ENCODE assay signal across 1 cellular context in the genomic region with DNA sequence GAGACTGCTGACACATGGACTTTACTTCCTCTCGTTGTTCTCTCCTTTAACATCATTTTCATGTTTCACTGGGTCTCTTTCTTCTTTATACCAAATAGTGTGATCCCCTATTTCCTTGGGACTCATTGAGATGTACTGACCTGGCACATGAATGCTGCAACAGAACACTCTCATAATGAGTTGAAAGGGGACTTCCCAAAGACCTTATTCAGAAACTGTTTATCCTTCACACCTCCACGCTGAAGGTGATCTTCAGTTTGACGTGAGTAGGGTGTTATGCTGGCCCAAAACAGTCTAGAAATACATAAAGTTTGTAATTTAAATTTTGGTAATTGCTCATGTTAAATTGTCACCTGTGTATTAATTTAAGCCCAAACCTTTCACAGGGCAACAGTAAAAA.
A peak's percentile ranks its signal among the peaks of the same experiment; 100 is the strongest.
TF ChIP-seq lines count a peak whose summit lies in the region.

No MANE protein-coding gene starts in this region.

TF ChIP-seq in GM12878, 131 proteins besides CTCF, POLR2A, EP300 and RAD21 (continued from another document and continues in another):
- TF ChIP-seq, protein P1, sequence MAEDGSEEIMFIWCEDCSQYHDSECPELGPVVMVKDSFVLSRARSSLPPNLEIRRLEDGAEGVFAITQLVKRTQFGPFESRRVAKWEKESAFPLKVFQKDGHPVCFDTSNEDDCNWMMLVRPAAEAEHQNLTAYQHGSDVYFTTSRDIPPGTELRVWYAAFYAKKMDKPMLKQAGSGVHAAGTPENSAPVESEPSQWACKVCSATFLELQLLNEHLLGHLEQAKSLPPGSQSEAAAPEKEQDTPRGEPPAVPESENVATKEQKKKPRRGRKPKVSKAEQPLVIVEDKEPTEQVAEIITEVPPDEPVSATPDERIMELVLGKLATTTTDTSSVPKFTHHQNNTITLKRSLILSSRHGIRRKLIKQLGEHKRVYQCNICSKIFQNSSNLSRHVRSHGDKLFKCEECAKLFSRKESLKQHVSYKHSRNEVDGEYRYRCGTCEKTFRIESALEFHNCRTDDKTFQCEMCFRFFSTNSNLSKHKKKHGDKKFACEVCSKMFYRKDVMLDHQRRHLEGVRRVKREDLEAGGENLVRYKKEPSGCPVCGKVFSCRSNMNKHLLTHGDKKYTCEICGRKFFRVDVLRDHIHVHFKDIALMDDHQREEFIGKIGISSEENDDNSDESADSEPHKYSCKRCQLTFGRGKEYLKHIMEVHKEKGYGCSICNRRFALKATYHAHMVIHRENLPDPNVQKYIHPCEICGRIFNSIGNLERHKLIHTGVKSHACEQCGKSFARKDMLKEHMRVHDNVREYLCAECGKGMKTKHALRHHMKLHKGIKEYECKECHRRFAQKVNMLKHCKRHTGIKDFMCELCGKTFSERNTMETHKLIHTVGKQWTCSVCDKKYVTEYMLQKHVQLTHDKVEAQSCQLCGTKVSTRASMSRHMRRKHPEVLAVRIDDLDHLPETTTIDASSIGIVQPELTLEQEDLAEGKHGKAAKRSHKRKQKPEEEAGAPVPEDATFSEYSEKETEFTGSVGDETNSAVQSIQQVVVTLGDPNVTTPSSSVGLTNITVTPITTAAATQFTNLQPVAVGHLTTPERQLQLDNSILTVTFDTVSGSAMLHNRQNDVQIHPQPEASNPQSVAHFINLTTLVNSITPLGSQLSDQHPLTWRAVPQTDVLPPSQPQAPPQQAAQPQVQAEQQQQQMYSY (CRISPR knock-in tag; IDR thresholded peaks at IDR 0.05): no peak
- TF ChIP-seq MTA2 (IDR thresholded peaks at IDR 0.05; ENCODE audit: low read depth): peak; percentile 59; the same call in 1 of the 2 replicates
- no peak for TF ChIP-seq POLR2AphosphoS5 (IDR thresholded peaks at IDR 0.05; ENCODE audit: low read length)
- TF ChIP-seq NFIC (IDR thresholded peaks at IDR 0.05; ENCODE audit: low read depth, low read length): no peak
- no peak for TF ChIP-seq LARP7 (IDR thresholded peaks at IDR 0.05)
- TF ChIP-seq, protein P2, sequence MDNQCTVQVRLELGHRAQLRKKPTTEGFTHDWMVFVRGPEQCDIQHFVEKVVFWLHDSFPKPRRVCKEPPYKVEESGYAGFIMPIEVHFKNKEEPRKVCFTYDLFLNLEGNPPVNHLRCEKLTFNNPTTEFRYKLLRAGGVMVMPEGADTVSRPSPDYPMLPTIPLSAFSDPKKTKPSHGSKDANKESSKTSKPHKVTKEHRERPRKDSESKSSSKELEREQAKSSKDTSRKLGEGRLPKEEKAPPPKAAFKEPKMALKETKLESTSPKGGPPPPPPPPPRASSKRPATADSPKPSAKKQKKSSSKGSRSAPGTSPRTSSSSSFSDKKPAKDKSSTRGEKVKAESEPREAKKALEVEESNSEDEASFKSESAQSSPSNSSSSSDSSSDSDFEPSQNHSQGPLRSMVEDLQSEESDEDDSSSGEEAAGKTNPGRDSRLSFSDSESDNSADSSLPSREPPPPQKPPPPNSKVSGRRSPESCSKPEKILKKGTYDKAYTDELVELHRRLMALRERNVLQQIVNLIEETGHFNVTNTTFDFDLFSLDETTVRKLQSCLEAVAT (IDR thresholded peaks at IDR 0.05): no peak
- TF ChIP-seq, protein P3, sequence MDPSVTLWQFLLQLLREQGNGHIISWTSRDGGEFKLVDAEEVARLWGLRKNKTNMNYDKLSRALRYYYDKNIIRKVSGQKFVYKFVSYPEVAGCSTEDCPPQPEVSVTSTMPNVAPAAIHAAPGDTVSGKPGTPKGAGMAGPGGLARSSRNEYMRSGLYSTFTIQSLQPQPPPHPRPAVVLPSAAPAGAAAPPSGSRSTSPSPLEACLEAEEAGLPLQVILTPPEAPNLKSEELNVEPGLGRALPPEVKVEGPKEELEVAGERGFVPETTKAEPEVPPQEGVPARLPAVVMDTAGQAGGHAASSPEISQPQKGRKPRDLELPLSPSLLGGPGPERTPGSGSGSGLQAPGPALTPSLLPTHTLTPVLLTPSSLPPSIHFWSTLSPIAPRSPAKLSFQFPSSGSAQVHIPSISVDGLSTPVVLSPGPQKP (IDR thresholded peaks at IDR 0.05; ENCODE audit: low read depth, low read length): no peak
- no peak for TF ChIP-seq WRNIP1 (IDR thresholded peaks at IDR 0.05; ENCODE audit: borderline replicate concordance, low read depth, low read length)
- TF ChIP-seq FOXM1 (IDR thresholded peaks at IDR 0.05; ENCODE audit: low read depth, low read length): no peak
- TF ChIP-seq ZSCAN29 (IDR thresholded peaks at IDR 0.05): no peak
- TF ChIP-seq, protein P4, sequence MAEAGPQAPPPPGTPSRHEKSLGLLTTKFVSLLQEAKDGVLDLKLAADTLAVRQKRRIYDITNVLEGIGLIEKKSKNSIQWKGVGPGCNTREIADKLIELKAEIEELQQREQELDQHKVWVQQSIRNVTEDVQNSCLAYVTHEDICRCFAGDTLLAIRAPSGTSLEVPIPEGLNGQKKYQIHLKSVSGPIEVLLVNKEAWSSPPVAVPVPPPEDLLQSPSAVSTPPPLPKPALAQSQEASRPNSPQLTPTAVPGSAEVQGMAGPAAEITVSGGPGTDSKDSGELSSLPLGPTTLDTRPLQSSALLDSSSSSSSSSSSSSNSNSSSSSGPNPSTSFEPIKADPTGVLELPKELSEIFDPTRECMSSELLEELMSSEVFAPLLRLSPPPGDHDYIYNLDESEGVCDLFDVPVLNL (IDR thresholded peaks at IDR 0.05; ENCODE audit: low read depth, low read length): no peak
- TF ChIP-seq TBL1XR1 (IDR thresholded peaks at IDR 0.05; ENCODE audit: low read depth, low read length): no peak
- TF ChIP-seq CREM (IDR thresholded peaks at IDR 0.05; ENCODE audit: low read depth): peak; percentile 36; the same call in 1 of the 2 replicates
- TF ChIP-seq, protein P5, sequence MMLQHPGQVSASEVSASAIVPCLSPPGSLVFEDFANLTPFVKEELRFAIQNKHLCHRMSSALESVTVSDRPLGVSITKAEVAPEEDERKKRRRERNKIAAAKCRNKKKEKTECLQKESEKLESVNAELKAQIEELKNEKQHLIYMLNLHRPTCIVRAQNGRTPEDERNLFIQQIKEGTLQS (IDR thresholded peaks at IDR 0.05; ENCODE audit: borderline replicate concordance, extremely low read depth, low read depth, low read length): no peak
- no peak for TF ChIP-seq EED (IDR thresholded peaks at IDR 0.05; ENCODE audit: low read depth)
- TF ChIP-seq PAX5 (IDR thresholded peaks at IDR 0.05; ENCODE audit: borderline replicate concordance, low read depth, low read length): no peak
- TF ChIP-seq ZNF622 (IDR thresholded peaks at IDR 0.05): no peak
- no peak for TF ChIP-seq ZNF274 (IDR thresholded peaks at IDR 0.05; ENCODE audit: insufficient read depth, insufficient read length)
- TF ChIP-seq CREB1 (IDR thresholded peaks at IDR 0.05; ENCODE audit: low read depth): no peak
- TF ChIP-seq RELA (IDR thresholded peaks at IDR 0.05; ENCODE audit: borderline replicate concordance, partially characterized antibody): peak; percentile 45
- TF ChIP-seq TARDBP (IDR thresholded peaks at IDR 0.05; ENCODE audit: borderline replicate concordance): no peak
- TF ChIP-seq, protein P6, sequence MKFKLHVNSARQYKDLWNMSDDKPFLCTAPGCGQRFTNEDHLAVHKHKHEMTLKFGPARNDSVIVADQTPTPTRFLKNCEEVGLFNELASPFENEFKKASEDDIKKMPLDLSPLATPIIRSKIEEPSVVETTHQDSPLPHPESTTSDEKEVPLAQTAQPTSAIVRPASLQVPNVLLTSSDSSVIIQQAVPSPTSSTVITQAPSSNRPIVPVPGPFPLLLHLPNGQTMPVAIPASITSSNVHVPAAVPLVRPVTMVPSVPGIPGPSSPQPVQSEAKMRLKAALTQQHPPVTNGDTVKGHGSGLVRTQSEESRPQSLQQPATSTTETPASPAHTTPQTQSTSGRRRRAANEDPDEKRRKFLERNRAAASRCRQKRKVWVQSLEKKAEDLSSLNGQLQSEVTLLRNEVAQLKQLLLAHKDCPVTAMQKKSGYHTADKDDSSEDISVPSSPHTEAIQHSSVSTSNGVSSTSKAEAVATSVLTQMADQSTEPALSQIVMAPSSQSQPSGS (IDR thresholded peaks at IDR 0.05; ENCODE audit: low read length): no peak
- TF ChIP-seq TCF3 (IDR thresholded peaks at IDR 0.05; ENCODE audit: borderline replicate concordance, insufficient read depth, low read depth, low read length): no peak
- TF ChIP-seq MTA3 (IDR thresholded peaks at IDR 0.05; ENCODE audit: borderline replicate concordance, low read length): no peak
- TF ChIP-seq IKZF1 (conservative IDR thresholded peaks at IDR 0.05): no peak; the same call in 1 of the 2 replicates
- TF ChIP-seq BHLHE40 (IDR thresholded peaks at IDR 0.05; ENCODE audit: borderline replicate concordance in 1 of 2, low read depth in 2 of 2, low read length in 1 of 2): peak in 1 of 2 experiments; percentile 43; a peak in 1 of 4 replicates
- TF ChIP-seq, protein P7, sequence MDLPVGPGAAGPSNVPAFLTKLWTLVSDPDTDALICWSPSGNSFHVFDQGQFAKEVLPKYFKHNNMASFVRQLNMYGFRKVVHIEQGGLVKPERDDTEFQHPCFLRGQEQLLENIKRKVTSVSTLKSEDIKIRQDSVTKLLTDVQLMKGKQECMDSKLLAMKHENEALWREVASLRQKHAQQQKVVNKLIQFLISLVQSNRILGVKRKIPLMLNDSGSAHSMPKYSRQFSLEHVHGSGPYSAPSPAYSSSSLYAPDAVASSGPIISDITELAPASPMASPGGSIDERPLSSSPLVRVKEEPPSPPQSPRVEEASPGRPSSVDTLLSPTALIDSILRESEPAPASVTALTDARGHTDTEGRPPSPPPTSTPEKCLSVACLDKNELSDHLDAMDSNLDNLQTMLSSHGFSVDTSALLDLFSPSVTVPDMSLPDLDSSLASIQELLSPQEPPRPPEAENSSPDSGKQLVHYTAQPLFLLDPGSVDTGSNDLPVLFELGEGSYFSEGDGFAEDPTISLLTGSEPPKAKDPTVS (IDR thresholded peaks at IDR 0.05; ENCODE audit: low read depth, low read length): no peak
- TF ChIP-seq, protein P8, sequence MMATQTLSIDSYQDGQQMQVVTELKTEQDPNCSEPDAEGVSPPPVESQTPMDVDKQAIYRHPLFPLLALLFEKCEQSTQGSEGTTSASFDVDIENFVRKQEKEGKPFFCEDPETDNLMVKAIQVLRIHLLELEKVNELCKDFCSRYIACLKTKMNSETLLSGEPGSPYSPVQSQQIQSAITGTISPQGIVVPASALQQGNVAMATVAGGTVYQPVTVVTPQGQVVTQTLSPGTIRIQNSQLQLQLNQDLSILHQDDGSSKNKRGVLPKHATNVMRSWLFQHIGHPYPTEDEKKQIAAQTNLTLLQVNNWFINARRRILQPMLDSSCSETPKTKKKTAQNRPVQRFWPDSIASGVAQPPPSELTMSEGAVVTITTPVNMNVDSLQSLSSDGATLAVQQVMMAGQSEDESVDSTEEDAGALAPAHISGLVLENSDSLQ (IDR thresholded peaks at IDR 0.05): no peak
- TF ChIP-seq DPF2 (IDR thresholded peaks at IDR 0.05): 0 out of 2 replicates have a peak, but pooled peaks have one; percentile 17
- TF ChIP-seq, protein P9, sequence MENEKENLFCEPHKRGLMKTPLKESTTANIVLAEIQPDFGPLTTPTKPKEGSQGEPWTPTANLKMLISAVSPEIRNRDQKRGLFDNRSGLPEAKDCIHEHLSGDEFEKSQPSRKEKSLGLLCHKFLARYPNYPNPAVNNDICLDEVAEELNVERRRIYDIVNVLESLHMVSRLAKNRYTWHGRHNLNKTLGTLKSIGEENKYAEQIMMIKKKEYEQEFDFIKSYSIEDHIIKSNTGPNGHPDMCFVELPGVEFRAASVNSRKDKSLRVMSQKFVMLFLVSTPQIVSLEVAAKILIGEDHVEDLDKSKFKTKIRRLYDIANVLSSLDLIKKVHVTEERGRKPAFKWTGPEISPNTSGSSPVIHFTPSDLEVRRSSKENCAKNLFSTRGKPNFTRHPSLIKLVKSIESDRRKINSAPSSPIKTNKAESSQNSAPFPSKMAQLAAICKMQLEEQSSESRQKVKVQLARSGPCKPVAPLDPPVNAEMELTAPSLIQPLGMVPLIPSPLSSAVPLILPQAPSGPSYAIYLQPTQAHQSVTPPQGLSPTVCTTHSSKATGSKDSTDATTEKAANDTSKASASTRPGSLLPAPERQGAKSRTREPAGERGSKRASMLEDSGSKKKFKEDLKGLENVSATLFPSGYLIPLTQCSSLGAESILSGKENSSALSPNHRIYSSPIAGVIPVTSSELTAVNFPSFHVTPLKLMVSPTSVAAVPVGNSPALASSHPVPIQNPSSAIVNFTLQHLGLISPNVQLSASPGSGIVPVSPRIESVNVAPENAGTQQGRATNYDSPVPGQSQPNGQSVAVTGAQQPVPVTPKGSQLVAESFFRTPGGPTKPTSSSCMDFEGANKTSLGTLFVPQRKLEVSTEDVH (IDR thresholded peaks at IDR 0.05; ENCODE audit: low read depth, partially characterized antibody): no peak
- no peak for TF ChIP-seq SIX5 (IDR thresholded peaks at IDR 0.05; ENCODE audit: low read depth, low read length, severe bottlenecking)
- TF ChIP-seq, protein P10, sequence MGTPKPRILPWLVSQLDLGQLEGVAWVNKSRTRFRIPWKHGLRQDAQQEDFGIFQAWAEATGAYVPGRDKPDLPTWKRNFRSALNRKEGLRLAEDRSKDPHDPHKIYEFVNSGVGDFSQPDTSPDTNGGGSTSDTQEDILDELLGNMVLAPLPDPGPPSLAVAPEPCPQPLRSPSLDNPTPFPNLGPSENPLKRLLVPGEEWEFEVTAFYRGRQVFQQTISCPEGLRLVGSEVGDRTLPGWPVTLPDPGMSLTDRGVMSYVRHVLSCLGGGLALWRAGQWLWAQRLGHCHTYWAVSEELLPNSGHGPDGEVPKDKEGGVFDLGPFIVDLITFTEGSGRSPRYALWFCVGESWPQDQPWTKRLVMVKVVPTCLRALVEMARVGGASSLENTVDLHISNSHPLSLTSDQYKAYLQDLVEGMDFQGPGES (IDR thresholded peaks at IDR 0.05): no peak
- TF ChIP-seq SIN3A (IDR thresholded peaks at IDR 0.05; ENCODE audit: low read depth, low read length): no peak
- TF ChIP-seq CHD4 (IDR thresholded peaks at IDR 0.05): no peak
- TF ChIP-seq, protein P11, sequence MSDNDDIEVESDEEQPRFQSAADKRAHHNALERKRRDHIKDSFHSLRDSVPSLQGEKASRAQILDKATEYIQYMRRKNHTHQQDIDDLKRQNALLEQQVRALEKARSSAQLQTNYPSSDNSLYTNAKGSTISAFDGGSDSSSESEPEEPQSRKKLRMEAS (IDR thresholded peaks at IDR 0.05; ENCODE audit: low read depth, low read length): no peak
- TF ChIP-seq SREBF1 (IDR thresholded peaks at IDR 0.05; ENCODE audit: low read length): no peak
- TF ChIP-seq MYB (IDR thresholded peaks at IDR 0.05; ENCODE audit: borderline replicate concordance, low read depth, low read length): no peak
- no peak for TF ChIP-seq MEF2A (IDR thresholded peaks at IDR 0.05; ENCODE audit: insufficient read depth, low read depth, low read length)
- no peak for TF ChIP-seq CBX3 (IDR thresholded peaks at IDR 0.05; ENCODE audit: borderline replicate concordance, low read depth)
- no peak for TF ChIP-seq ZZZ3 (IDR thresholded peaks at IDR 0.05; ENCODE audit: control insufficient read depth, insufficient read length, low read depth)
- TF ChIP-seq ZNF384 (IDR thresholded peaks at IDR 0.05; ENCODE audit: borderline replicate concordance, low read depth, low read length): no peak
- TF ChIP-seq CEBPB (IDR thresholded peaks at IDR 0.05; ENCODE audit: borderline replicate concordance in 1 of 2, low read depth in 2 of 2, low read length in 2 of 2): no peak
- no peak for TF ChIP-seq ZNF207 (IDR thresholded peaks at IDR 0.05; ENCODE audit: borderline replicate concordance)
